ENCODE assay signal across 8 cellular contexts in the genomic region with DNA sequence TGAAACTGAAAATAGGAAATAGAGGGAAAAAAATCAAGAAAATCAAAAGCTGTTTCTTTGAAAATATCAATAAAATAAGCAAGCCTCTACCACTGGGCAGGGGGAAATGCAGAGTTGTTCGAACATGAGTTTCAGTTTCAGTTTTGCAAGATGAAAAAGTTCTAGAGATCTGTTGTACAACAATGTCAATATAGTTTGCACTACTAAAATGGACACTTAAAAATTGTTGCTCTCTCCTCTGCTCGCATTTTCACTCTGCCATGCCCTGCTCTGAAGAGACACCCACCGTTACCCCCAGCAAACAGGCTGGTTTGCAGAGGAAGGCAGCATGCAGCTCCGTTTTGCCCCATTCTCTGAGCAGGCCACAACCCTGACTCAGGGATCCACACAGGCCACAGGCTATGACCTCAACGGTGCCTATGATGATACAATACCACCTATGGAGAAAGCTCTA.
DNase-seq lines count a peak whose midpoint lies in the region; ATAC-seq and TF ChIP-seq lines count a peak whose summit lies in the region.

No MANE protein-coding gene starts in this region.

- no peaks in the 10 kb centered on the region for H3K27me3 Mint-ChIP-seq in stimulated activated memory B cell treated with anti-CD40 and anti-IgM and Interleukin-4, amounts not matched to agents 10 μg/mL and 1 μg/mL and 100 μg/mL, for 72 hours

- peaks cover 7% of the 10 kb centered on the region for H4K20me1 ChIP-seq in Loucy (ENCODE audit: insufficient read depth, low read length, poor library complexity, severe bottlenecking)

- H3K4me1 Mint-ChIP-seq in stimulated activated memory B cell treated with anti-CD40 and anti-IgM and Interleukin-4, amounts not matched to agents 10 μg/mL and 1 μg/mL and 100 μg/mL, for 72 hours = peaks cover 32% of the 10 kb centered on the region

- H3K9me2 ChIP-seq in Loucy (replicated peaks; ENCODE audit: low read depth, low read length) = no peaks in the 10 kb centered on the region

- DNase-seq in activated CD8-positive, alpha-beta memory T cell treated with anti-CD3 and anti-CD28 coated beads for 4 hours (ENCODE audit: low read depth in 2 of 2) = peak; percentile 6 to 20
- no peak for DNase-seq in left lung
- DNase-seq in DMS79 (lab: John Stamatoyannopoulos, UW) = no peak
- DNase-seq in DMS79 treated with DMSO at 0.1 percent for 48 hours (lab: John Stamatoyannopoulos, UW) = no peak
- DNase-seq in dorsolateral prefrontal cortex = no peak

- peaks cover 3% of the 10 kb centered on the region for H3K9me3 Mint-ChIP-seq in stimulated activated memory B cell treated with anti-CD40 and anti-IgM and Interleukin-4, amounts not matched to agents 10 μg/mL and 1 μg/mL and 100 μg/mL, for 72 hours

- peaks cover 37% of the 10 kb centered on the region; the same call in 1 of the 2 replicates for H3K36me3 ChIP-seq in Loucy (ENCODE audit: insufficient read depth, low read length)
- peaks cover 0 to 17% of the 10 kb centered on the region in 2 donors for H3K36me3 ChIP-seq in left lung

- peaks cover 43% of the 10 kb centered on the region for H3K79me2 ChIP-seq in Loucy (ENCODE audit: insufficient read depth, low read length)

- intact Hi-C loops in left lung (cut with DNase I) = no loop called here
- intact Hi-C loops in dorsolateral prefrontal cortex (cut with DNase I) = no loop called here

- H3K27ac ChIP-seq in left lung = peak overlapping the region in 1 of 2 donors; percentile 48
- H3K27ac ChIP-seq in dorsolateral prefrontal cortex = no peak overlapping the region

- H3K4me3 Mint-ChIP-seq in stimulated activated memory B cell treated with anti-CD40 and anti-IgM and Interleukin-4, amounts not matched to agents 10 μg/mL and 1 μg/mL and 100 μg/mL, for 72 hours = peak overlapping the region; percentile 69

- peak overlapping the region; percentile 55 for H3K9ac ChIP-seq in Loucy (ENCODE audit: low read depth, low read length, poor library complexity, severe bottlenecking)

- ATAC-seq in left lung (peak; percentile 90), GM19035 (IDR thresholded peaks at IDR 0.05; ENCODE audit: unreplicated experiment) (no peak)
- ATAC-seq in stimulated activated memory B cell treated with anti-CD40 and anti-IgM and Interleukin-4, amounts not matched to agents 10 μg/mL and 1 μg/mL and 100 μg/mL, for 72 hours = no peak

- peak overlapping the region; percentile 58 for H3K27ac Mint-ChIP-seq in stimulated activated memory B cell treated with anti-CD40 and anti-IgM and Interleukin-4, amounts not matched to agents 10 μg/mL and 1 μg/mL and 100 μg/mL, for 72 hours

- H3K4me3 ChIP-seq in Loucy (ENCODE audit: low read length, poor library complexity, severe bottlenecking) (peak overlapping the region; percentile 69), left lung (peak overlapping the region; percentile 10 to 23), dorsolateral prefrontal cortex (peak overlapping the region in 14 of 59 donors; percentile 3 to 38 (median 24))

- no peak overlapping the region for H2AFZ ChIP-seq in Loucy (ENCODE audit: low read length)

- H3K9me3 ChIP-seq in Loucy (ENCODE audit: insufficient read depth, low read depth, low read length) (no peaks in the 10 kb centered on the region), left lung (no peaks in the 10 kb centered on the region)

- no peak for TF ChIP-seq CTCF in Loucy (conservative IDR thresholded peaks at IDR 0.05; ENCODE audit: low read length)
- TF ChIP-seq CTCF in left lung (IDR thresholded peaks at IDR 0.05) = no peak
- TF ChIP-seq CTCF in dorsolateral prefrontal cortex (IDR thresholded peaks at IDR 0.05 in 54 of 56, conservative IDR thresholded peaks at IDR 0.05 in 2 of 56; ENCODE audit: low read depth in 1 of 56, partially characterized antibody in 56 of 56) = no peak

- peak overlapping the region; percentile 68 for H3K4me2 ChIP-seq in Loucy (ENCODE audit: low read depth, low read length, poor library complexity, severe bottlenecking)

- H3F3A ChIP-seq in Loucy (ENCODE audit: low read depth) = no peaks in the 10 kb centered on the region

- H3K4me1 ChIP-seq in Loucy (ENCODE audit: insufficient read depth, low read length, poor library complexity, severe bottlenecking) (peaks cover 9% of the 10 kb centered on the region), left lung (peaks cover 0 to 18% of the 10 kb centered on the region in 2 donors)

- peaks cover 77% of the 10 kb centered on the region for H3K36me3 Mint-ChIP-seq in stimulated activated memory B cell treated with anti-CD40 and anti-IgM and Interleukin-4, amounts not matched to agents 10 μg/mL and 1 μg/mL and 100 μg/mL, for 72 hours

- no peaks in the 10 kb centered on the region for H3K27me3 ChIP-seq in Loucy (ENCODE audit: insufficient read depth, low read length, poor library complexity, severe bottlenecking)
- H3K27me3 ChIP-seq in left lung = no peaks in the 10 kb centered on the region
- H3K27me3 ChIP-seq in dorsolateral prefrontal cortex = no peaks in the 10 kb centered on the region

Comparison
In these comparisons a context has a peak if more than half of its experiments do, and no peak if none do; other contexts are left out.
1. DNase-seq: peak in activated CD8-positive, alpha-beta memory T cell treated with anti-CD3 and anti-CD28 coated beads for 4 hours (2 of 2); none in left lung (0 of 2), DMS79 (single experiment), DMS79 treated with DMSO at 0.1 percent for 48 hours (single experiment) and dorsolateral prefrontal cortex (0 of 10).